In the genomic region with DNA sequence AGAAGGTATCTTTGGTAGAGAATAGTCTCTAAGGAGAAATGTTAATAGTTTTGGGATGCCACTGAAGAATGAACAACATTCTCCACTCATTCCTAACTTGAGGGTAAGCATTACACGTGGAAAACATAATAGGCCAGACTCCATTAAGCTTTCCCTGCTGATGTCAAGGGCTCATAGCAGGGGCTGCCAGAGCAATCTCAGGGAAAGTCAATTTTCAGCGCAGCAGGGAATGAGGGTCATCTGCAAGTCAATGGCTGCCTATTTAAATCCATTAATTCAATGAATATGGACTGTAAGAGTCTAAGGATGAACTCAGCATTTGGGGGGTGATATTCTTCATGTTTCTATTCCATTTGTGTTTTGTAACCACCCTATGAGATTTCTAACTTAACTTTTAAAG, we compare ENCODE assay signal across 33 cellular contexts.
"Had no signal": no experiment of that assay in that cellular context is flagged by ENCODE, and none has a peak within 500 bp of the region (broad histone marks: within the 10 kb centered on the region; RNA-seq: fewer than 3 reads in every experiment).

No MANE protein-coding gene starts in this region.

- H3K4me3 Mint-ChIP-seq: mesothelial cell of epicardium; naive B cell; natural killer cell; nephron progenitor cell; neural progenitor cell; stimulated activated naive B cell treated with anti-CD40 and anti-IgM and Interleukin-4, amounts not matched to agents 10 μg/mL and 1 μg/mL and 100 μg/mL, for 72 hours had no signal

- H3K9me3 ChIP-seq: pancreas, prostate gland had no signal

- FAIRE-seq: kidney, pancreas, urothelium cell line had no signal

- H3K4me2 ChIP-seq: neural progenitor cell had no signal

- H3K4me3 ChIP-seq: left lung, lower lobe of right lung, neural progenitor cell, pancreas, prostate gland, skin epidermis, stomach, thoracic aorta, tibial artery, upper lobe of right lung had no signal

- H3K4me1 Mint-ChIP-seq: mesothelial cell of epicardium, naive B cell, natural killer cell, nephron progenitor cell had no signal

- H3K27me3 ChIP-seq: left lung, neural progenitor cell, neutrophil, pancreas, stomach, upper lobe of right lung had no signal

- H3K4me1 ChIP-seq: left lung, lower lobe of right lung, pancreas, prostate gland, stomach, tibial artery, upper lobe of right lung had no signal

- H3K27ac ChIP-seq: left lung, lower lobe of right lung, neural progenitor cell, neutrophil, pancreas, prostate gland, skin epidermis, stomach, thoracic aorta, tibial artery, upper lobe of right lung had no signal

- H3K27ac Mint-ChIP-seq: mesothelial cell of epicardium; naive B cell; natural killer cell; nephron progenitor cell; neural progenitor cell; stimulated activated naive B cell treated with anti-CD40 and anti-IgM and Interleukin-4, amounts not matched to agents 10 μg/mL and 1 μg/mL and 100 μg/mL, for 72 hours had no signal

- H2AFZ ChIP-seq: neural progenitor cell had no signal

- ATAC-seq: left colon; lower lobe of right lung; natural killer cell; pancreas; right cardiac atrium; sciatic nerve; stimulated activated naive B cell treated with anti-CD40 and anti-IgM and Interleukin-4, amounts not matched to agents 10 μg/mL and 1 μg/mL and 100 μg/mL, for 72 hours; stimulated activated naive CD8-positive, alpha-beta T cell treated with anti-CD3 and anti-CD28 coated beads, Interleukin-15, Interleukin-2, amounts not matched to agents 100 U/mL and 50 U/mL, for 24 hours; upper lobe of right lung had no signal

- H3K36me3 Mint-ChIP-seq: natural killer cell had no signal

- H3K36me3 ChIP-seq: left lung, lower lobe of right lung, neural progenitor cell, neutrophil, pancreas, prostate gland, stomach, thoracic aorta, tibial artery, upper lobe of right lung had no signal

- DNase-seq: hypothalamus; kidney; left colon; left lung; lower lobe of right lung; mammary epithelial cell; mesendoderm; naive B cell; natural killer cell; nephron progenitor cell; occipital lobe; pancreas; posterior cingulate gyrus; retina; right cardiac atrium; stimulated activated CD4-positive, alpha-beta T cell treated with anti-CD3 and anti-CD28 coated beads, Interleukin-12 subunit alpha, Interleukin-12 subunit beta, amount 100 ng/mL, for 4 hours; stimulated activated CD4-positive, alpha-beta T cell treated with anti-CD3 and anti-CD28 coated beads, Interleukin-15, amount 100 ng/mL, for 24 hours; stimulated activated CD4-positive, alpha-beta T cell treated with anti-CD3 and anti-CD28 coated beads, Interleukin-2, amount 100 ng/mL, for 24 hours; stimulated activated CD4-positive, alpha-beta T cell treated with anti-CD3 and anti-CD28 coated beads, Interleukin-4, amount 100 ng/mL, for 1 hour; stimulated activated naive B cell treated with anti-CD40 and anti-IgM and Interleukin-4, amounts not matched to agents 10 μg/mL and 1 μg/mL and 100 μg/mL, for 72 hours; stimulated activated naive CD8-positive, alpha-beta T cell treated with anti-CD3 and anti-CD28 coated beads, Interleukin-15, Interleukin-2, amounts not matched to agents 100 U/mL and 50 U/mL, for 24 hours; stomach; tibial artery; trophoblast cell; upper lobe of right lung had no signal

- H3K9ac ChIP-seq: neural progenitor cell had no signal
